18 cellular contexts compared by ENCODE assay signal in the genomic region with DNA sequence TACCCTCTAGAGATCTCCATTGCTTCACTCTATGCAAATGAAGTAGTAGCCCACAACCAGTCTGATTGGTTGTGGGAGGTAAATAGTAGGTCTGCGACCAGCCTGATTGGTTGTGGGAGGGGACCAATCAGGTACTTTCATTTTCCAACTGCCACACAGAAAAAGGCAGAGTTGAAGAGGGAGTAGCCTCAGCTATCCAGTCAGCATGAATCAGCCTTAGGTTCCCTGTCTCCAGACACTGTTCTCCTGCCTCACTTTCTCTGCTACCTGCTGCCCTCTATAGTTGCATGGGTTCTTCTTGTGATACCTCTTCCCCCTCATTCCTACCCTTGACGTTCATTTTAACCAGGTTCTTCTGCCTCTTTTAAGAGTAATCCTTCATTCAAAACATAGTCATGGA.
"Had no signal": no experiment of that assay in that cellular context is flagged by ENCODE, and none has a peak within 500 bp of the region (broad histone marks: within the 10 kb centered on the region; RNA-seq: fewer than 3 reads in every experiment).

No MANE protein-coding gene starts in this region.

- H3K4me1 ChIP-seq: neural progenitor cell, suprapubic skin had no signal

- ATAC-seq: activated CD8-positive, alpha-beta T cell treated with anti-CD3 and anti-CD28 coated beads, Interleukin-2, amount 10 ng/mL, durations not matched to agents 7 days and 5 days; naive thymus-derived CD4-positive, alpha-beta T cell; sciatic nerve; stimulated activated naive CD8-positive, alpha-beta T cell treated with anti-CD3 and anti-CD28 coated beads, Interleukin-15, amount 100 ng/mL, for 72 hours had no signal

- H3K27me3 ChIP-seq: brain microvascular endothelial cell, neural progenitor cell, ovary, suprapubic skin had no signal

- H3K27ac ChIP-seq: brain microvascular endothelial cell, coronary artery, neural progenitor cell, ovary, suprapubic skin had no signal

- H3K4me3 ChIP-seq: coronary artery, neural progenitor cell, ovary, smooth muscle cell, suprapubic skin had no signal

- DNase-seq: activated CD4-positive, alpha-beta T cell treated with anti-CD3 and anti-CD28 coated beads, Interleukin-2, amount 10 ng/mL, durations not matched to agents 24 days and 14 days; activated CD8-positive, alpha-beta T cell treated with anti-CD3 and anti-CD28 coated beads, Interleukin-2, amount 10 ng/mL, durations not matched to agents 7 days and 5 days; activated naive CD4-positive, alpha-beta T cell treated with Interleukin-2 at 50 U/mL for 16 hours; activated naive CD8-positive, alpha-beta T cell treated with anti-CD3 and anti-CD28 coated beads, Interleukin-2, amount 10 ng/mL, durations not matched to agents 7 days and 5 days; activated T-cell treated with anti-CD3 and anti-CD28 coated beads, Interleukin-2, amount 50 U/mL, for 24 hours; aorta; brain microvascular endothelial cell; mesendoderm; naive thymus-derived CD4-positive, alpha-beta T cell; ovary; stimulated activated CD4-positive, alpha-beta T cell treated with anti-CD3 and anti-CD28 coated beads, Interleukin-4, amount 100 ng/mL, for 1 hour; stimulated activated naive CD8-positive, alpha-beta T cell treated with anti-CD3 and anti-CD28 coated beads, Interleukin-15, amount 100 ng/mL, for 72 hours; T1000 had no signal

- H3K36me3 ChIP-seq: brain microvascular endothelial cell, neural progenitor cell, ovary, suprapubic skin had no signal
